18 cellular contexts compared by ENCODE assay signal in the genomic region with DNA sequence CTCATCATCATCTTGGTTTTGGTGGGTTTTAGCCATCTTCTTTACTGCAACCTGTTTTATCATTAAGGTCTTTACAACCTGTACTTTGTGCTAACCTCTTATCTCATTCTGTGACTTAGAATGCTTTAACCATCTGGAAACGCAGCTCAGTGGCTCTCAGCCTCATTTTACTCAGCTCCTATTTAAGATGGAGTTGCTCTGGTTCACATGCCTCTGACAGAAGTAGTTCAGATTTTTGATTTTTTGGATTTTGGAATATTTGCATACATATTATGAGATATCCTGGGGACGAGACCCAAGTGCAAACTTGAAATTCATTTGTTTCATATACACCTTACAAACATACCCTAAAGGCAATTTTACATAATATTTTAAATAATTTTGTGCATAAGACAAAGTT. TPM values are rescaled to one million over a fixed set of nuclear protein-coding genes. Genes with fewer than 3 reads are reported as not detected.
A peak's percentile ranks its signal among the peaks of the same experiment; 100 is the strongest.
DNase-seq lines count a peak whose midpoint lies in the region; ATAC-seq and TF ChIP-seq lines count a peak whose summit lies in the region.
"Had no signal": no experiment of that assay in that cellular context is flagged by ENCODE, and none has a peak within 500 bp of the region (broad histone marks: within the 10 kb centered on the region; RNA-seq: fewer than 3 reads in every experiment).

No MANE protein-coding gene starts in this region.

- H3K4me1 ChIP-seq in gastrocnemius medialis = peaks cover 22 to 29% of the 10 kb centered on the region in 2 donors

- no peak for TF ChIP-seq CTCF in gastrocnemius medialis (IDR thresholded peaks at IDR 0.05 in 4 of 5, conservative IDR thresholded peaks at IDR 0.05 in 1 of 5)

- in situ Hi-C loops in gastrocnemius medialis (cut with MboI; ENCODE audit: low sequenced_read_pairs in 4 of 4) = no loop called here

- intact Hi-C loops in gastrocnemius medialis (cut with DNase I; ENCODE audit: low total_unique reads) = no loop called here

- no peak for TF ChIP-seq POLR2A in gastrocnemius medialis (IDR thresholded peaks at IDR 0.05)

- DNase-seq in stimulated activated naive CD8-positive, alpha-beta T cell treated with anti-CD3 and anti-CD28 coated beads, Interleukin-15, amount 100 ng/mL, for 72 hours = no peak
- DNase-seq in T-helper 17 cell (no peak), immature natural killer cell (peak in 1 of 3 donors; percentile 0), H4 (ENCODE audit: low spot score) (no peak), NCI-H2227 (lab: John Stamatoyannopoulos, UW; ENCODE audit: unreplicated experiment) (no peak), gastrocnemius medialis (no peak)
- DNase-seq: DMS79, HCEC 1CT, KBM-7, MV-4-11, NCI-H1417, NCI-H1930, NCI-H2171 treated with DMSO at 0.1 percent for 48 hours, NCI-H774, PC-3 had no signal

- H3K27me3 Mint-ChIP-seq in stimulated activated naive CD8-positive, alpha-beta T cell treated with anti-CD3 and anti-CD28 coated beads, Interleukin-15, Interleukin-2, amounts not matched to agents 100 ng/mL and 50 ng/mL, for 24 hours = no peaks in the 10 kb centered on the region
- no peaks in the 10 kb centered on the region for H3K27me3 Mint-ChIP-seq in stimulated activated naive CD8-positive, alpha-beta T cell treated with anti-CD3 and anti-CD28 coated beads, Interleukin-15, amount 100 ng/mL, for 72 hours
- no peaks in the 10 kb centered on the region for H3K27me3 Mint-ChIP-seq in T-helper 17 cell
- peaks cover 3 to 18% (median 5%) of the 10 kb centered on the region in 3 donors for H3K27me3 Mint-ChIP-seq in immature natural killer cell (ENCODE audit: low read depth in 3 of 3)

- no peaks in the 10 kb centered on the region for H3K9me3 ChIP-seq in T-helper 17 cell (ENCODE audit: control insufficient read depth, low read length, poor library complexity, severe bottlenecking)
- H3K9me3 ChIP-seq in gastrocnemius medialis = no peaks in the 10 kb centered on the region
- H3K9me3 ChIP-seq: SJSA1 had no signal

- H3K4me3 Mint-ChIP-seq in stimulated activated naive CD8-positive, alpha-beta T cell treated with anti-CD3 and anti-CD28 coated beads, Interleukin-15, Interleukin-2, amounts not matched to agents 100 ng/mL and 50 ng/mL, for 24 hours = peak overlapping the region; percentile 2
- H3K4me3 Mint-ChIP-seq in stimulated activated naive CD8-positive, alpha-beta T cell treated with anti-CD3 and anti-CD28 coated beads, Interleukin-15, amount 100 ng/mL, for 72 hours = no peak overlapping the region
- H3K4me3 Mint-ChIP-seq in T-helper 17 cell (no peak overlapping the region), immature natural killer cell (peak overlapping the region in 1 of 5 donors; percentile 14)
- H3K4me3 Mint-ChIP-seq: CD14-positive monocyte had no signal

- H3K36me3 ChIP-seq in gastrocnemius medialis = peaks cover 0 to 16% of the 10 kb centered on the region in 2 donors
- H3K36me3 ChIP-seq: SJSA1 had no signal

- H3K27me3 ChIP-seq in gastrocnemius medialis = no peaks in the 10 kb centered on the region
- H3K27me3 ChIP-seq: SJSA1 had no signal

- H3K36me3 Mint-ChIP-seq in stimulated activated naive CD8-positive, alpha-beta T cell treated with anti-CD3 and anti-CD28 coated beads, Interleukin-15, Interleukin-2, amounts not matched to agents 100 ng/mL and 50 ng/mL, for 24 hours (ENCODE audit: low read depth) = peaks cover 54% of the 10 kb centered on the region
- H3K36me3 Mint-ChIP-seq in T-helper 17 cell (ENCODE audit: low read depth) (peaks cover 4% of the 10 kb centered on the region), immature natural killer cell (peaks cover 6 to 13% (median 12%) of the 10 kb centered on the region in 3 donors)
- H3K36me3 Mint-ChIP-seq: CD14-positive monocyte had no signal

- H3K4me3 ChIP-seq in gastrocnemius medialis = no peak overlapping the region
- H3K4me3 ChIP-seq: SJSA1 had no signal

- H3K27ac ChIP-seq in gastrocnemius medialis = peak overlapping the region in 2 of 4 donors; percentile 6 to 98
- H3K27ac ChIP-seq: SJSA1 had no signal

- no peaks in the 10 kb centered on the region for H3K9me3 Mint-ChIP-seq in stimulated activated naive CD8-positive, alpha-beta T cell treated with anti-CD3 and anti-CD28 coated beads, Interleukin-15, Interleukin-2, amounts not matched to agents 100 ng/mL and 50 ng/mL, for 24 hours
- peaks cover 0 to 1% of the 10 kb centered on the region in 2 donors for H3K9me3 Mint-ChIP-seq in stimulated activated naive CD8-positive, alpha-beta T cell treated with anti-CD3 and anti-CD28 coated beads, Interleukin-15, amount 100 ng/mL, for 72 hours
- H3K9me3 Mint-ChIP-seq in immature natural killer cell = no peaks in the 10 kb centered on the region

- H3K27ac Mint-ChIP-seq in stimulated activated naive CD8-positive, alpha-beta T cell treated with anti-CD3 and anti-CD28 coated beads, Interleukin-15, Interleukin-2, amounts not matched to agents 100 ng/mL and 50 ng/mL, for 24 hours = peak overlapping the region; percentile 62
- no peak overlapping the region for H3K27ac Mint-ChIP-seq in stimulated activated naive CD8-positive, alpha-beta T cell treated with anti-CD3 and anti-CD28 coated beads, Interleukin-15, amount 100 ng/mL, for 72 hours
- peak overlapping the region; percentile 37 for H3K27ac Mint-ChIP-seq in T-helper 17 cell
- peak overlapping the region in 5 of 6 donors; percentile 6 to 77 (median 47) for H3K27ac Mint-ChIP-seq in immature natural killer cell
- H3K27ac Mint-ChIP-seq: CD14-positive monocyte had no signal

- H3K4me1 Mint-ChIP-seq in stimulated activated naive CD8-positive, alpha-beta T cell treated with anti-CD3 and anti-CD28 coated beads, Interleukin-15, Interleukin-2, amounts not matched to agents 100 ng/mL and 50 ng/mL, for 24 hours (ENCODE audit: low read depth) = peaks cover 66% of the 10 kb centered on the region
- H3K4me1 Mint-ChIP-seq in stimulated activated naive CD8-positive, alpha-beta T cell treated with anti-CD3 and anti-CD28 coated beads, Interleukin-15, amount 100 ng/mL, for 72 hours = peaks cover 40% of the 10 kb centered on the region
- peaks cover 33% of the 10 kb centered on the region for H3K4me1 Mint-ChIP-seq in T-helper 17 cell
- peaks cover 49 to 53% of the 10 kb centered on the region in 2 donors for H3K4me1 Mint-ChIP-seq in immature natural killer cell
- H3K4me1 Mint-ChIP-seq: CD14-positive monocyte had no signal

- no peak for ATAC-seq in stimulated activated naive CD8-positive, alpha-beta T cell treated with anti-CD3 and anti-CD28 coated beads, Interleukin-15, amount 100 ng/mL, for 72 hours
- ATAC-seq in T-helper 17 cell = no peak
- no peak for ATAC-seq in gastrocnemius medialis
- ATAC-seq: PC-3 had no signal

RNA-seq across cellular contexts. Expression of a gene that starts 10.7 kb away (rescaled TPM):
- total RNA-seq in T-helper 17 cell = 100 to 1,000 TPM; 262 to 265 TPM
- 100 to 1,000 TPM; 173 to 234 (median 210) TPM for polyA plus RNA-seq in immature natural killer cell
- 75.5 and 111 TPM in 2 replicates for total RNA-seq in H4 (2014; rRNA removed; shearing (Covaris generic))
- total RNA-seq in gastrocnemius medialis = 100 to 1,000 TPM; 237 to 472 (median 339) TPM

Comparison
In these comparisons a context has a peak if more than half of its experiments do, and no peak if none do; other contexts are left out.
1. H3K27ac Mint-ChIP-seq: peak in stimulated activated naive CD8-positive, alpha-beta T cell treated with anti-CD3 and anti-CD28 coated beads, Interleukin-15, Interleukin-2, amounts not matched to agents 100 ng/mL and 50 ng/mL, for 24 hours (single experiment), T-helper 17 cell (single experiment) and immature natural killer cell (5 of 6); none in stimulated activated naive CD8-positive, alpha-beta T cell treated with anti-CD3 and anti-CD28 coated beads, Interleukin-15, amount 100 ng/mL, for 72 hours (0 of 2).